In genomic region chr6:154637392-154637791, GRCh38 we compare ENCODE assay signal across 3 cellular contexts.
A peak's percentile ranks its signal among the peaks of the same experiment; 100 is the strongest.
TF ChIP-seq lines count a peak whose summit lies in the region.

No MANE protein-coding gene starts in this region.

TF ChIP-seq in HepG2, 621 proteins besides CTCF, POLR2A, EP300 and RAD21:
- TF ChIP-seq HNRNPK (IDR thresholded peaks at IDR 0.05; ENCODE audit: low read depth, low read length, poor library complexity, severe bottlenecking): no peak
- TF ChIP-seq LRRFIP1 (CRISPR knock-in tag; conservative IDR thresholded peaks at IDR 0.05): no peak
- no peak for TF ChIP-seq MED1 (CRISPR knock-in tag; IDR thresholded peaks at IDR 0.05)
- no peak for TF ChIP-seq PCBP1 (IDR thresholded peaks at IDR 0.05; ENCODE audit: borderline replicate concordance, low read depth, low read length)
- no peak for TF ChIP-seq ZNF432 (CRISPR knock-in tag; IDR thresholded peaks at IDR 0.05; ENCODE audit: borderline replicate concordance)
- TF ChIP-seq MTF2 (CRISPR knock-in tag; IDR thresholded peaks at IDR 0.05; ENCODE audit: borderline replicate concordance): no peak
- no peak for TF ChIP-seq MED8 (CRISPR knock-in tag; IDR thresholded peaks at IDR 0.05; ENCODE audit: insufficient replicate concordance)
- no peak for TF ChIP-seq IKZF4 (CRISPR knock-in tag; IDR thresholded peaks at IDR 0.05; ENCODE audit: borderline replicate concordance, low read depth, not compliant biosample characterization)
- no peak for TF ChIP-seq HDAC1 (CRISPR knock-in tag; IDR thresholded peaks at IDR 0.05)

TF ChIP-seq in WTC11, 78 proteins besides CTCF, POLR2A, EP300 and RAD21:
- TF ChIP-seq NFATC4 (CRISPR knock-in tag; IDR thresholded peaks at IDR 0.05) (no peak), ZNF121 (CRISPR knock-in tag; IDR thresholded peaks at IDR 0.05) (peak; percentile 59; the same call in 1 of the 2 replicates)

TF ChIP-seq in H1, 55 proteins besides CTCF, POLR2A, EP300 and RAD21:
- TF ChIP-seq GABPA (IDR thresholded peaks at IDR 0.05; ENCODE audit: borderline replicate concordance, insufficient read depth, low read length) (no peak), TEAD4 (IDR thresholded peaks at IDR 0.05; ENCODE audit: low read depth, low read length) (no peak), RBBP5 (IDR thresholded peaks at IDR 0.05; ENCODE audit: borderline replicate concordance, low read depth, low read length) (no peak), SAP30 (IDR thresholded peaks at IDR 0.05; ENCODE audit: insufficient read depth, insufficient replicate concordance, low read length) (no peak), CHD2 (IDR thresholded peaks at IDR 0.05; ENCODE audit: low read length) (no peak), CBX5 (IDR thresholded peaks at IDR 0.05; ENCODE audit: low read depth, low read length) (no peak), TAF1 (IDR thresholded peaks at IDR 0.05; ENCODE audit: low read depth, low read length) (no peak), YY1 (IDR thresholded peaks at IDR 0.05; ENCODE audit: low read depth, low read length) (no peak), ATF3 (IDR thresholded peaks at IDR 0.05; ENCODE audit: insufficient read depth, low read depth, low read length) (no peak), SP1 (IDR thresholded peaks at IDR 0.05; ENCODE audit: low read depth, low read length) (no peak), SP2 (IDR thresholded peaks at IDR 0.05; ENCODE audit: low read length) (no peak), MAFK (IDR thresholded peaks at IDR 0.05; ENCODE audit: low read depth, low read length) (no peak), BACH1 (IDR thresholded peaks at IDR 0.05; ENCODE audit: low read length) (no peak), NANOG (IDR thresholded peaks at IDR 0.05; ENCODE audit: insufficient read depth, low read depth, low read length, poor library complexity, severe bottlenecking) (no peak)
- TF ChIP-seq, protein P1, sequence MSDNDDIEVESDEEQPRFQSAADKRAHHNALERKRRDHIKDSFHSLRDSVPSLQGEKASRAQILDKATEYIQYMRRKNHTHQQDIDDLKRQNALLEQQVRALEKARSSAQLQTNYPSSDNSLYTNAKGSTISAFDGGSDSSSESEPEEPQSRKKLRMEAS (IDR thresholded peaks at IDR 0.05): no peak
TF ChIP-seq in H1: peak in this region for 0.
